8 cellular contexts compared by ENCODE assay signal in genomic region chr22:23433127-23434005, GRCh38.
A peak's percentile ranks its signal among the peaks of the same experiment; 100 is the strongest.
DNase-seq lines count a peak whose midpoint lies in the region; ATAC-seq, FAIRE-seq and TF ChIP-seq lines count a peak whose summit lies in the region.
"Not testable (repeated sequence)": the region's sequence is repeated elsewhere in the genome, so short reads cannot be mapped to it uniquely, and the experiment has no call there.

No MANE protein-coding gene starts in this region.

- H3K27ac ChIP-seq in SJCRH30; H1 (ENCODE audit: low read depth, low read length); lower lobe of right lung: not testable (repeated sequence)

- H3K4me2 ChIP-seq in H1 (ENCODE audit: insufficient read depth in 1 of 2, low read depth in 2 of 2, low read length in 2 of 2) = peak overlapping the region; percentile 51 to 57

- H2BK20ac ChIP-seq in H1 (ENCODE audit: low read length) = not testable (repeated sequence)

- H2BK12ac ChIP-seq in H1 (ENCODE audit: low read depth, low read length) = not testable (repeated sequence)

- 0 out of 2 replicates have a peak overlapping the region, but pooled peaks have one; percentile 61 for H2BK15ac ChIP-seq in H1 (ENCODE audit: low read length)

- not testable (repeated sequence) for H4K8ac ChIP-seq in H1 (ENCODE audit: extremely low read depth, insufficient read depth, low read length)

- DNase-seq in AG10803 (ENCODE audit: low read depth); GM13977 (ENCODE audit: low spot score); lower lobe of right lung: not testable (repeated sequence)
- peak; percentile 10 for DNase-seq in NCI-H146 treated with DMSO at 0.1 percent for 48 hours (lab: John Stamatoyannopoulos, UW; ENCODE audit: unreplicated experiment)
- DNase-seq in SJCRH30 = peak; percentile 60
- peak; percentile 63 to 71 for DNase-seq in activated T-cell treated with anti-CD3 and anti-CD28 coated beads, Interleukin-2, amount 50 U/mL, for 48 hours
- peak in 1 of 2 experiments; percentile 65 for DNase-seq in H1 (ENCODE audit: low read depth in 1 of 2, low spot score in 2 of 2)
- peak; percentile 42 to 52 for DNase-seq in stimulated activated CD4-positive, alpha-beta T cell treated with anti-CD3 and anti-CD28 coated beads, Interleukin-2, amount 100 ng/mL, for 24 hours

- intact Hi-C loops in lower lobe of right lung (cut with DNase I) = not testable (repeated sequence)

- not testable (repeated sequence) for H3K79me2 ChIP-seq in H1 (ENCODE audit: control insufficient read depth in 1 of 2, insufficient read depth in 2 of 2, low read length in 2 of 2)

- not testable (repeated sequence) for H3K56ac ChIP-seq in H1 (replicated peaks; ENCODE audit: insufficient read length, low read depth, low read length)

- ATAC-seq in lower lobe of right lung = peak; percentile 94 to 95

- not testable (repeated sequence) for TF ChIP-seq POLR2A in H1 (IDR thresholded peaks at IDR 0.05; ENCODE audit: control extremely low read depth in 1 of 2, low read depth in 2 of 2, low read length in 2 of 2)

- not testable (repeated sequence) for H3K36me3 ChIP-seq in SJCRH30; H1 (ENCODE audit: control insufficient read depth in 2 of 4, insufficient read depth in 4 of 4, low read length in 3 of 4); lower lobe of right lung

- H3K14ac ChIP-seq in H1 (ENCODE audit: insufficient read length) = not testable (repeated sequence)

- POLR2A ChIA-PET in H1 (lab: Charles Lee; ENCODE audit: partially characterized antibody) = not testable (repeated sequence)

- H3K4me3 ChIP-seq in AG10803 (ENCODE audit: low read length) = not testable (repeated sequence)
- H3K4me3 ChIP-seq in SJCRH30 (peak overlapping the region; percentile 19), H1 (ENCODE audit: extremely low read depth in 1 of 4, insufficient read depth in 2 of 4, low read depth in 3 of 4, low read length in 4 of 4) (peak overlapping the region in 1 of 4 experiments; percentile 47; a peak in 2 of 8 replicates), lower lobe of right lung (peak overlapping the region; percentile 25)

- not testable (repeated sequence) for H3K9me3 ChIP-seq in SJCRH30 (replicated peaks); H1 (ENCODE audit: insufficient read depth in 2 of 2, low read depth in 1 of 2, low read length in 1 of 2)
- peaks cover 14% of the 10 kb centered on the region for H3K9me3 ChIP-seq in lower lobe of right lung

- not testable (repeated sequence) for H2BK120ac ChIP-seq in H1 (replicated peaks; ENCODE audit: low read depth, low read length)

- H2AK5ac ChIP-seq in H1 (ENCODE audit: low read depth, low read length) = not testable (repeated sequence)

- WGBS in H1 (ENCODE audit: extremely low coverage in 1 of 2, insufficient coverage in 1 of 2, insufficient read length in 1 of 2, insufficient replicate concordance in 2 of 2, low coverage in 1 of 2, low lambda C conversion rate in 2 of 2, missing lambda C conversion rate in 1 of 2), 2 experiments = 49% methylated on average over 6 of the region's 35 CpGs; no CpG with 5 or more reads in 1 of the 2 experiments

- not testable (repeated sequence) for H3K9ac ChIP-seq in H1 (replicated peaks in 1 of 4; ENCODE audit: extremely low read depth in 1 of 4, low read depth in 3 of 4, low read length in 3 of 4)

- CTCF ChIA-PET in H1 (lab: Charles Lee; ENCODE audit: partially characterized antibody) = interaction anchor here (0.9 to 1.7 kb wide), 6 partner anchors 9 to 102 kb away, joined by 3 to 4 read pairs (median 3); no protein-coding TSS in a partner anchor

- H3K79me1 ChIP-seq in H1 (ENCODE audit: low read depth, low read length) = not testable (repeated sequence)

- not testable (repeated sequence) for H4K20me1 ChIP-seq in H1 (replicated peaks in 1 of 2; ENCODE audit: control insufficient read depth in 1 of 2, insufficient read depth in 2 of 2, low read length in 2 of 2)

- peak; percentile 10; the same call in 1 of the 2 replicates for TF ChIP-seq CTCF in AG10803 (conservative IDR thresholded peaks at IDR 0.05; ENCODE audit: low read length)
- peak; percentile 41 for TF ChIP-seq CTCF in GM13977 (IDR thresholded peaks at IDR 0.05; ENCODE audit: extremely low read depth, insufficient read depth, missing control alignments)
- peak; percentile 40 to 54 (median 42) for TF ChIP-seq CTCF in H1 (IDR thresholded peaks at IDR 0.05; ENCODE audit: control extremely low read depth in 1 of 3, insufficient read depth in 1 of 3, low read depth in 1 of 3, low read length in 3 of 3)
- peak; percentile 48 for TF ChIP-seq CTCF in lower lobe of right lung (IDR thresholded peaks at IDR 0.05)

- peak; percentile 87 for FAIRE-seq in H1 (lab: Jason Lieb, UNC)

- H2AFZ ChIP-seq in H1 (ENCODE audit: low read length) = peak overlapping the region; percentile 53; the same call in 1 of the 2 replicates

- H4K5ac ChIP-seq in H1 (ENCODE audit: insufficient read length, low read depth, low read length) = not testable (repeated sequence)

- H2BK5ac ChIP-seq in H1 (ENCODE audit: low read depth, low read length) = not testable (repeated sequence)

- in situ Hi-C loops in GM13977 (cut with MboI; ENCODE audit: low pct_unique_long_range_greater_than_20kb, low sequenced_read_pairs, unreplicated experiment) = not testable (repeated sequence)

- H4K91ac ChIP-seq in H1 (replicated peaks; ENCODE audit: insufficient read length, low read length) = not testable (repeated sequence)

- H3K4me1 ChIP-seq in SJCRH30; H1 (replicated peaks in 1 of 4; ENCODE audit: control insufficient read depth in 3 of 4, insufficient read depth in 4 of 4, low read length in 3 of 4); lower lobe of right lung: not testable (repeated sequence)

- not testable (repeated sequence) for H3K23ac ChIP-seq in H1 (ENCODE audit: insufficient read length)

- not testable (repeated sequence) for H3K27me3 ChIP-seq in SJCRH30; H1 (replicated peaks in 1 of 4; ENCODE audit: control insufficient read depth in 3 of 4, extremely low read depth in 1 of 4, insufficient read depth in 3 of 4, low read length in 3 of 4); lower lobe of right lung (ENCODE audit: low read depth)

- peak; percentile 16 to 36; a peak in 2 of 4 replicates for TF ChIP-seq RAD21 in H1 (IDR thresholded peaks at IDR 0.05 in 1 of 2, conservative IDR thresholded peaks at IDR 0.05 in 1 of 2; ENCODE audit: low read depth in 2 of 2, low read length in 2 of 2)

- not testable (repeated sequence) for TF ChIP-seq EP300 in H1 (IDR thresholded peaks at IDR 0.05; ENCODE audit: borderline replicate concordance in 1 of 2, low read depth in 2 of 2, low read length in 2 of 2)

- H3K23me2 ChIP-seq in H1 (ENCODE audit: low read depth, low read length) = not testable (repeated sequence)

- H3K18ac ChIP-seq in H1 (ENCODE audit: extremely low read depth, low read length) = not testable (repeated sequence)

- H3K4ac ChIP-seq in H1 (replicated peaks; ENCODE audit: insufficient read length, low read depth, low read length) = not testable (repeated sequence)

TF ChIP-seq in H1, 55 proteins besides CTCF, POLR2A, EP300 and RAD21:
- TF ChIP-seq MAX (IDR thresholded peaks at IDR 0.05) (peak; percentile 61), E2F6 (IDR thresholded peaks at IDR 0.05) (peak; percentile 49; the same call in 1 of the 2 replicates)
TF ChIP-seq in H1: peak in this region for 2; not testable (repeated sequence) for 53.
